In the genomic region with DNA sequence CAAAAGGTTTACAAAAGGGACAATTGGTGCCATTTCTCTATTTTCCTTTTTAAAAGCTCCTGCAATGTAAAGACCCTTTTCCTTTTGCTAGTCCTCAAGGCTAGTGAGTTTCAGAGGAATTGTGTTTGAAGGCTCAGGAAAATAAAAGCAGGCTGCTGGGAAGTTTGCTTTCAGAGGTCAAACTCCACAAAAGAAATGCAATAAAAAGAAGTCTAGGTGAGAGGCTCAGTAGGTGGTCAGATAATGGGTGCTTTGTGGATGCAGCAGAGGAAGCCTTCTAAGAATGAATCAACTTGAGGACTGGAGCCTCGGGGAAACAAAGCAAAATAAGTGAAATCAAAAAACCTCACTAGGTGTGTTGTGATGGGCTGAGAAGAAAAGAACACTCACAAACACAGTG, we compare ENCODE assay signal across 17 cellular contexts. TPM values are rescaled to one million over a fixed set of nuclear protein-coding genes. Genes with fewer than 3 reads are reported as not detected.
DNase-seq lines count a peak whose midpoint lies in the region; ATAC-seq and TF ChIP-seq lines count a peak whose summit lies in the region.
"Had no signal": no experiment of that assay in that cellular context is flagged by ENCODE, and none has a peak within 500 bp of the region (broad histone marks: within the 10 kb centered on the region; RNA-seq: fewer than 3 reads in every experiment).

No MANE protein-coding gene starts in this region.

- no peak overlapping the region for H3K4me3 Mint-ChIP-seq in GM23338
- H3K4me3 Mint-ChIP-seq in neural progenitor cell = no peak overlapping the region
- H3K4me3 Mint-ChIP-seq: CD4-positive, alpha-beta memory T cell had no signal

- peak overlapping the region; percentile 39; the same call in 1 of the 2 replicates for H3K4me2 ChIP-seq in GM23338
- H3K4me2 ChIP-seq in neural progenitor cell = peak overlapping the region; percentile 61
- H3K4me2 ChIP-seq: BLaER1 had no signal

- no peak overlapping the region for H3K9ac ChIP-seq in HUES48 (ENCODE audit: low read depth, low read length)
- H3K9ac ChIP-seq in colonic mucosa (ENCODE audit: low read depth in 2 of 2, low read length in 2 of 2) = no peak overlapping the region
- no peak overlapping the region for H3K9ac ChIP-seq in neural progenitor cell
- H3K9ac ChIP-seq: BLaER1 had no signal

- intact Hi-C loops in colonic mucosa (cut with DNase I) = no loop called here

- H3K4me1 Mint-ChIP-seq in GM23338 = peaks cover 31% of the 10 kb centered on the region
- peaks cover 34% of the 10 kb centered on the region for H3K4me1 Mint-ChIP-seq in neural progenitor cell
- H3K4me1 Mint-ChIP-seq: CD4-positive, alpha-beta memory T cell had no signal

- H3K9me3 Mint-ChIP-seq in GM23338 (no peaks in the 10 kb centered on the region), neural progenitor cell (peaks cover 2% of the 10 kb centered on the region)
- H3K9me3 Mint-ChIP-seq: CD4-positive, alpha-beta memory T cell had no signal

- H3K36me3 Mint-ChIP-seq in GM23338 (ENCODE audit: low read depth) (no peaks in the 10 kb centered on the region), neural progenitor cell (no peaks in the 10 kb centered on the region)
- H3K36me3 Mint-ChIP-seq: CD4-positive, alpha-beta memory T cell had no signal

- H3K4me1 ChIP-seq in GM23338 (ENCODE audit: insufficient read depth) (peaks cover 15% of the 10 kb centered on the region), HUES48 (ENCODE audit: control insufficient read depth, insufficient read depth, low read length) (peaks cover 30% of the 10 kb centered on the region), colonic mucosa (no peaks in the 10 kb centered on the region), neural progenitor cell (peaks cover 43% of the 10 kb centered on the region)
- H3K4me1 ChIP-seq: BLaER1, HAP-1 had no signal

- no peak overlapping the region; the same call in 1 of the 2 replicates for H3K27ac Mint-ChIP-seq in GM23338
- peak overlapping the region; percentile 48 for H3K27ac Mint-ChIP-seq in neural progenitor cell
- H3K27ac Mint-ChIP-seq: CD4-positive, alpha-beta memory T cell had no signal

- no peaks in the 10 kb centered on the region for H3K9me2 ChIP-seq in GM23338 (ENCODE audit: insufficient read depth)

- H3K9me3 ChIP-seq in HUES48 (ENCODE audit: control insufficient read depth, insufficient read depth, low read length) (no peaks in the 10 kb centered on the region), colonic mucosa (no peaks in the 10 kb centered on the region), neural progenitor cell (ENCODE audit: low read depth) (no peaks in the 10 kb centered on the region)
- H3K9me3 ChIP-seq: BLaER1, HAP-1 had no signal

- DNase-seq in GM23338 (ENCODE audit: low spot score) (no peak), colonic mucosa (peak; percentile 30), neural progenitor cell (ENCODE audit: low spot score) (peak; percentile 20), activated gamma-delta T cell treated with Interleukin-2 at 50 U/mL for 16 hours (no peak), omental fat pad (ENCODE audit: low spot score) (no peak)
- DNase-seq: CD4-positive, alpha-beta memory T cell; KG1; MV-4-11; NCI-H1930; NCI-H446 treated with DMSO at 0.1 percent for 48 hours; Right ventricle myocardium superior had no signal

- H3K27me3 ChIP-seq in GM23338 (ENCODE audit: insufficient read depth) (no peaks in the 10 kb centered on the region), HUES48 (ENCODE audit: control insufficient read depth, insufficient read depth, low read length) (no peaks in the 10 kb centered on the region), colonic mucosa (no peaks in the 10 kb centered on the region), neural progenitor cell (no peaks in the 10 kb centered on the region)
- H3K27me3 ChIP-seq: BLaER1 had no signal

- ATAC-seq in GM23338 (peak; percentile 57), HG03521 (IDR thresholded peaks at IDR 0.05; ENCODE audit: unreplicated experiment) (no peak), omental fat pad (ENCODE audit: low FRiP score) (no peak)

- H3K36me3 ChIP-seq in GM23338 (ENCODE audit: insufficient read depth) = no peaks in the 10 kb centered on the region
- H3K36me3 ChIP-seq in HUES48 (ENCODE audit: control insufficient read depth, insufficient read depth, low read length) = no peaks in the 10 kb centered on the region
- H3K36me3 ChIP-seq in colonic mucosa = no peaks in the 10 kb centered on the region
- no peaks in the 10 kb centered on the region for H3K36me3 ChIP-seq in neural progenitor cell
- H3K36me3 ChIP-seq: BLaER1, HAP-1 had no signal

- H3K27ac ChIP-seq in GM23338 (ENCODE audit: low read depth) (peak overlapping the region; percentile 63; the same call in 1 of the 2 replicates), HUES48 (ENCODE audit: low read depth, low read length) (peak overlapping the region; percentile 80), colonic mucosa (peak overlapping the region; percentile 42), neural progenitor cell (peak overlapping the region; percentile 44)
- H3K27ac ChIP-seq: BLaER1, SK-N-MC had no signal

- H2AFZ ChIP-seq in GM23338 (0 out of 2 replicates have a peak overlapping the region, but pooled peaks have one; percentile 8), neural progenitor cell (replicated peaks) (no peak overlapping the region)

- H3F3A ChIP-seq in GM23338 (replicated peaks; ENCODE audit: low read depth) (no peaks in the 10 kb centered on the region), neural progenitor cell (ENCODE audit: low read depth) (peaks cover 33% of the 10 kb centered on the region)

- no peak for TF ChIP-seq CTCF in GM23338 (conservative IDR thresholded peaks at IDR 0.05; ENCODE audit: low read depth in 2 of 2)
- no peak for TF ChIP-seq CTCF in colonic mucosa (IDR thresholded peaks at IDR 0.05)
- no peak for TF ChIP-seq CTCF in neural progenitor cell (IDR thresholded peaks at IDR 0.05)
- TF ChIP-seq CTCF in omental fat pad (IDR thresholded peaks at IDR 0.05) = no peak

- H3K79me2 ChIP-seq in GM23338 (replicated peaks; ENCODE audit: insufficient read depth) (no peaks in the 10 kb centered on the region), neural progenitor cell (ENCODE audit: low read depth) (no peaks in the 10 kb centered on the region)

- H4K20me1 ChIP-seq in GM23338 (replicated peaks; ENCODE audit: insufficient read depth) (no peaks in the 10 kb centered on the region), neural progenitor cell (ENCODE audit: low read depth) (no peaks in the 10 kb centered on the region)
- H4K20me1 ChIP-seq: BLaER1 had no signal

- no peak overlapping the region for H3K4me3 ChIP-seq in GM23338
- H3K4me3 ChIP-seq in HUES48 (ENCODE audit: low read depth, low read length) = no peak overlapping the region
- H3K4me3 ChIP-seq in colonic mucosa = no peak overlapping the region
- no peak overlapping the region for H3K4me3 ChIP-seq in neural progenitor cell
- H3K4me3 ChIP-seq: BLaER1, HAP-1, SK-N-MC had no signal

- H3K27me3 Mint-ChIP-seq in GM23338 (ENCODE audit: insufficient read depth, low read depth, poor library complexity) (no peaks in the 10 kb centered on the region), neural progenitor cell (ENCODE audit: insufficient read depth, low read depth) (peaks cover 2% of the 10 kb centered on the region)

TF ChIP-seq in GM23338, 12 proteins besides CTCF, POLR2A, EP300 and RAD21 (continues in another document):
- TF ChIP-seq, protein P1, sequence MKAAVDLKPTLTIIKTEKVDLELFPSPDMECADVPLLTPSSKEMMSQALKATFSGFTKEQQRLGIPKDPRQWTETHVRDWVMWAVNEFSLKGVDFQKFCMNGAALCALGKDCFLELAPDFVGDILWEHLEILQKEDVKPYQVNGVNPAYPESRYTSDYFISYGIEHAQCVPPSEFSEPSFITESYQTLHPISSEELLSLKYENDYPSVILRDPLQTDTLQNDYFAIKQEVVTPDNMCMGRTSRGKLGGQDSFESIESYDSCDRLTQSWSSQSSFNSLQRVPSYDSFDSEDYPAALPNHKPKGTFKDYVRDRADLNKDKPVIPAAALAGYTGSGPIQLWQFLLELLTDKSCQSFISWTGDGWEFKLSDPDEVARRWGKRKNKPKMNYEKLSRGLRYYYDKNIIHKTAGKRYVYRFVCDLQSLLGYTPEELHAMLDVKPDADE (IDR thresholded peaks at IDR 0.05) = no peak

RNA-seq across cellular contexts. Expression of a gene that starts 10.3 kb away (rescaled TPM):
- total RNA-seq in GM23338 (2014; rRNA removed; shearing (Covaris generic)) = not detected in 2 replicates
- polyA plus RNA-seq in GM23338 (2016; fragmentation: Nextera tagmentation; extraction: Ambion mirVana) = 0.42 and 0.50 TPM in 2 replicates
- total RNA-seq in colonic mucosa = under 1 TPM; 0.27 to 0.32 TPM
- total RNA-seq in neural progenitor cell (ENCODE audit: low replicate concordance) = 0.24 and 0.31 TPM in 2 replicates
- not detected for total RNA-seq in omental fat pad
- total RNA-seq: CD4-positive, alpha-beta memory T cell; OCI-LY7; Right ventricle myocardium superior had no signal
- polyA plus RNA-seq: CD4-positive, alpha-beta memory T cell had no signal

Comparison
In these comparisons a context has a peak if more than half of its experiments do, and no peak if none do; other contexts are left out.
1. DNase-seq: peak in colonic mucosa (single experiment) and neural progenitor cell (single experiment); none in GM23338 (single experiment), activated gamma-delta T cell treated with Interleukin-2 at 50 U/mL for 16 hours (single experiment) and omental fat pad (single experiment).
2. Peak in every context shown above with its lines, with median percentiles within 50 percentile points of each other: H3K27ac ChIP-seq.